ENCODE assay signal across 24 cellular contexts in genomic region chr2:201100497-201100896, GRCh38. TPM values are rescaled to one million over a fixed set of nuclear protein-coding genes. Genes with fewer than 3 reads are reported as not detected.
DNase-seq lines count a peak whose midpoint lies in the region; ATAC-seq and TF ChIP-seq lines count a peak whose summit lies in the region.
"Had no signal": no experiment of that assay in that cellular context is flagged by ENCODE, and none has a peak within 500 bp of the region (broad histone marks: within the 10 kb centered on the region; RNA-seq: fewer than 3 reads in every experiment).

No MANE protein-coding gene starts in this region.

- intact Hi-C loops in Panc1 (cut with micrococcal nuclease; ENCODE audit: unreplicated experiment) = no loop called here

- H3K4me3 ChIP-seq in Karpas-422 (ENCODE audit: low read length) = no peak overlapping the region
- no peak overlapping the region for H3K4me3 ChIP-seq in Panc1 (ENCODE audit: low read depth in 2 of 2, low read length in 2 of 2)
- H3K4me3 ChIP-seq: BLaER1, GM12878 had no signal

- CTCF ChIA-PET in activated CD4-positive, alpha-beta T cell treated with anti-CD3 and anti-CD28 coated beads, Interleukin-2, amount 10 ng/mL, durations not matched to agents 7 days and 5 days (lab: Charles Lee) = interaction anchor here (0.6 to 1.4 kb wide), 4 partner anchors 8 to 137 kb away, joined by 3 to 4 read pairs (median 4); partner anchors contain the start of gene ORC2
- CTCF ChIA-PET in Panc1 (lab: Charles Lee) = no interaction called here

- DNase-seq in activated CD4-positive, alpha-beta T cell treated with anti-CD3 and anti-CD28 coated beads, Interleukin-2, amount 10 ng/mL, durations not matched to agents 7 days and 5 days = no peak
- DNase-seq in activated CD4-positive, alpha-beta T cell treated with anti-CD3 and anti-CD28 coated beads for 1 hour = no peak
- DNase-seq in Karpas-422 = peak; percentile 32
- no peak for DNase-seq in Panc1 (ENCODE audit: low read depth, low spot score)
- DNase-seq in anterior cingulate cortex (lab: John Stamatoyannopoulos, UW) = no peak
- DNase-seq: 8988T; ACHN; BE2C; C1 segment of cervical spinal cord; CD4-positive, alpha-beta memory T cell; CD4-positive, CD25-positive, alpha-beta regulatory T cell; CD8-positive, alpha-beta memory T cell; COR-L47; DMS 273 treated with DMSO at 0.1 percent for 48 hours; DMS153; DMS53; DMS79; DND-41; EL; GDM1 had no signal

- H3K27me3 ChIP-seq in Karpas-422 (ENCODE audit: low read length) = no peaks in the 10 kb centered on the region
- no peaks in the 10 kb centered on the region for H3K27me3 ChIP-seq in Panc1 (ENCODE audit: control insufficient read depth, insufficient read depth, low read length)
- H3K27me3 ChIP-seq: BE2C, BLaER1 had no signal

- no peak overlapping the region for H3K4me3 Mint-ChIP-seq in activated CD4-positive, alpha-beta T cell treated with anti-CD3 and anti-CD28 coated beads, Interleukin-2, amount 10 ng/mL, durations not matched to agents 7 days and 5 days
- H3K4me3 Mint-ChIP-seq: CD14-positive monocyte; CD4-positive, alpha-beta memory T cell; CD4-positive, CD25-positive, alpha-beta regulatory T cell; CD8-positive, alpha-beta memory T cell had no signal

- BruUV-seq in Panc1 (replicated peaks; lab: Mats Ljungman, UMichigan) = no TSS peak

- no peak for TF ChIP-seq CTCF in Panc1 (IDR thresholded peaks at IDR 0.05)

- no peaks in the 10 kb centered on the region for H3K79me2 ChIP-seq in Karpas-422 (ENCODE audit: low read length)

- POLR2A ChIA-PET in activated CD4-positive, alpha-beta T cell treated with anti-CD3 and anti-CD28 coated beads, Interleukin-2, amount 10 ng/mL, durations not matched to agents 7 days and 5 days (lab: Charles Lee) = interaction anchor here (0.6 kb wide), 1 partner anchor 10 kb away, joined by 4 read pairs; no protein-coding TSS in a partner anchor
- POLR2A ChIA-PET in Panc1 (lab: Charles Lee) = no interaction called here

- peaks cover 2% of the 10 kb centered on the region for H3K4me1 Mint-ChIP-seq in activated CD4-positive, alpha-beta T cell treated with anti-CD3 and anti-CD28 coated beads, Interleukin-2, amount 10 ng/mL, durations not matched to agents 7 days and 5 days
- H3K4me1 Mint-ChIP-seq: CD4-positive, alpha-beta memory T cell; CD4-positive, CD25-positive, alpha-beta regulatory T cell; CD8-positive, alpha-beta memory T cell had no signal

- in situ Hi-C loops in Panc1 (cut with HindIII; ENCODE audit: low pct_unique_long_range_greater_than_20kb, low sequenced_read_pairs) = no loop called here

- H2AFZ ChIP-seq in Karpas-422 (ENCODE audit: low read length) = no peak overlapping the region

- H3K36me3 ChIP-seq in Karpas-422 (ENCODE audit: insufficient read depth, low read length) = no peaks in the 10 kb centered on the region
- H3K36me3 ChIP-seq in Panc1 (ENCODE audit: control insufficient read depth, insufficient read depth, low read length) = no peaks in the 10 kb centered on the region
- H3K36me3 ChIP-seq: BE2C, BLaER1 had no signal

- H4K20me1 ChIP-seq in Karpas-422 (ENCODE audit: insufficient read depth, low read depth, low read length) = no peaks in the 10 kb centered on the region
- H4K20me1 ChIP-seq: BLaER1 had no signal

- peak overlapping the region; percentile 44 for H3K27ac Mint-ChIP-seq in activated CD4-positive, alpha-beta T cell treated with anti-CD3 and anti-CD28 coated beads, Interleukin-2, amount 10 ng/mL, durations not matched to agents 7 days and 5 days
- H3K27ac Mint-ChIP-seq: CD4-positive, alpha-beta memory T cell; CD4-positive, CD25-positive, alpha-beta regulatory T cell; CD8-positive, alpha-beta memory T cell had no signal

- H3K27ac ChIP-seq in Karpas-422 (ENCODE audit: low read length) = no peak overlapping the region
- H3K27ac ChIP-seq in Panc1 (ENCODE audit: low read length) = no peak overlapping the region
- H3K27ac ChIP-seq: BLaER1 had no signal

- H3K9me3 Mint-ChIP-seq in activated CD4-positive, alpha-beta T cell treated with anti-CD3 and anti-CD28 coated beads, Interleukin-2, amount 10 ng/mL, durations not matched to agents 7 days and 5 days = no peaks in the 10 kb centered on the region
- H3K9me3 Mint-ChIP-seq: CD4-positive, alpha-beta memory T cell; CD4-positive, CD25-positive, alpha-beta regulatory T cell; CD8-positive, alpha-beta memory T cell had no signal

- no peaks in the 10 kb centered on the region for H3K9me2 ChIP-seq in Karpas-422 (replicated peaks; ENCODE audit: insufficient read depth, low read length)

- H3K4me2 ChIP-seq in Karpas-422 (ENCODE audit: low read depth, low read length, poor library complexity, severe bottlenecking) = no peak overlapping the region
- H3K4me2 ChIP-seq: BLaER1 had no signal

- 0 out of 2 replicates have a peak, but pooled peaks have one; percentile 34 for ATAC-seq in Panc1
- ATAC-seq in HG03439 (IDR thresholded peaks at IDR 0.05; ENCODE audit: unreplicated experiment) = no peak
- ATAC-seq: GM12878 had no signal

- H3K9me3 ChIP-seq in Karpas-422 (ENCODE audit: low read length) = no peaks in the 10 kb centered on the region
- no peaks in the 10 kb centered on the region for H3K9me3 ChIP-seq in Panc1 (ENCODE audit: control insufficient read depth, insufficient read depth, low read depth, low read length)
- H3K9me3 ChIP-seq: BE2C, BLaER1 had no signal

- H3K27me3 Mint-ChIP-seq in activated CD4-positive, alpha-beta T cell treated with anti-CD3 and anti-CD28 coated beads, Interleukin-2, amount 10 ng/mL, durations not matched to agents 7 days and 5 days = no peaks in the 10 kb centered on the region
- H3K27me3 Mint-ChIP-seq: CD4-positive, alpha-beta memory T cell; CD4-positive, CD25-positive, alpha-beta regulatory T cell; CD8-positive, alpha-beta memory T cell had no signal

- H3K9ac ChIP-seq in Karpas-422 (ENCODE audit: low read length) = no peak overlapping the region
- H3K9ac ChIP-seq: BLaER1 had no signal

- H3K36me3 Mint-ChIP-seq in activated CD4-positive, alpha-beta T cell treated with anti-CD3 and anti-CD28 coated beads, Interleukin-2, amount 10 ng/mL, durations not matched to agents 7 days and 5 days (ENCODE audit: low read depth) = no peaks in the 10 kb centered on the region
- H3K36me3 Mint-ChIP-seq: CD4-positive, CD25-positive, alpha-beta regulatory T cell had no signal

- H3K4me1 ChIP-seq in Karpas-422 (ENCODE audit: low read length) (peaks cover 17% of the 10 kb centered on the region), Panc1 (ENCODE audit: control insufficient read depth, insufficient read depth, low read length) (no peaks in the 10 kb centered on the region)
- H3K4me1 ChIP-seq: BE2C, BLaER1 had no signal

RNA-seq across cellular contexts. Expression of gene CFLAR, which starts 15.5 kb away (rescaled TPM):
- total RNA-seq in activated CD4-positive, alpha-beta T cell treated with anti-CD3 and anti-CD28 coated beads, Interleukin-2, amount 10 ng/mL, durations not matched to agents 7 days and 5 days = 100 to 1,000 TPM in 1 of 2 experiments, 10 to 100 TPM in 1; 98.4 to 106 TPM
- 62.6 and 63.5 TPM in 2 replicates for total RNA-seq in Karpas-422 (2014; rRNA removed; shearing (Covaris generic); ENCODE audit: low replicate concordance)
- 46.3 TPM for total RNA-seq in Panc1 (2021; ENCODE audit: unreplicated experiment)
- 22.2 TPM for polyA plus RNA-seq in Panc1 (2012; ENCODE audit: insufficient read length)

RNA-seq across cellular contexts. Expression of gene NDUFB3, which starts 28.7 kb away (rescaled TPM):
- total RNA-seq in activated CD4-positive, alpha-beta T cell treated with anti-CD3 and anti-CD28 coated beads, Interleukin-2, amount 10 ng/mL, durations not matched to agents 7 days and 5 days = 100 to 1,000 TPM; 134 to 147 TPM
- 102 and 136 TPM in 2 replicates for total RNA-seq in Karpas-422 (2014; rRNA removed; shearing (Covaris generic); ENCODE audit: low replicate concordance)
- 88.6 TPM for total RNA-seq in Panc1 (2021; ENCODE audit: unreplicated experiment)
- 47.9 TPM for polyA plus RNA-seq in Panc1 (2012; ENCODE audit: insufficient read length)

RNA-seq across cellular contexts. Expression of gene HYCC2, which starts 29.0 kb away (rescaled TPM):
- total RNA-seq in activated CD4-positive, alpha-beta T cell treated with anti-CD3 and anti-CD28 coated beads, Interleukin-2, amount 10 ng/mL, durations not matched to agents 7 days and 5 days = 10 to 100 TPM; 31.4 to 32.0 TPM
- total RNA-seq in Karpas-422 (2014; rRNA removed; shearing (Covaris generic); ENCODE audit: low replicate concordance) = 10.4 and 40.0 TPM in 2 replicates
- total RNA-seq in Panc1 (2021; ENCODE audit: unreplicated experiment) = 12.0 TPM
- polyA plus RNA-seq in Panc1 (2012; ENCODE audit: insufficient read length) = 1.9 TPM
